8 cellular contexts compared by ENCODE assay signal in genomic region chr16:87490799-87491521, GRCh38. TPM values are rescaled to one million over a fixed set of nuclear protein-coding genes. Genes with fewer than 3 reads are reported as not detected.
DNase-seq lines count a peak whose midpoint lies in the region; TF ChIP-seq lines count a peak whose summit lies in the region.
"Not testable (repeated sequence)": the region's sequence is repeated elsewhere in the genome, so short reads cannot be mapped to it uniquely, and the experiment has no call there.

No MANE protein-coding gene starts in this region.

- not testable (repeated sequence) for H3K9me3 Mint-ChIP-seq in HFFc6; T-helper 2 cell treated with Interferon-gamma antibody and Interleukin-4, amounts not matched to agents 5 μg/mL and 100 μg/mL, for 36 hours; dendritic cell treated with granulocyte-macrophage colony-stimulating factor and Interleukin-4, amounts not matched to agents 40 ng/mL and 50 ng/mL, for 4 days

- H3K4me3 Mint-ChIP-seq in HFFc6: peak overlapping the region; percentile 84
- peak overlapping the region; percentile 76 for H3K4me3 Mint-ChIP-seq in T-helper 2 cell treated with Interferon-gamma antibody and Interleukin-4, amounts not matched to agents 5 μg/mL and 100 μg/mL, for 36 hours
- peak overlapping the region; percentile 80 for H3K4me3 Mint-ChIP-seq in dendritic cell treated with granulocyte-macrophage colony-stimulating factor and Interleukin-4, amounts not matched to agents 40 ng/mL and 50 ng/mL, for 4 days

- H3K9me3 ChIP-seq in iPS-18a (ENCODE audit: control insufficient read depth, low read depth, low read length); osteoblast (ENCODE audit: low read depth, low read length): not testable (repeated sequence)

- H3K4me2 ChIP-seq in osteoblast (ENCODE audit: insufficient read depth, low read length): peak overlapping the region; percentile 79

- not testable (repeated sequence) for H3K9ac ChIP-seq in iPS-18a (ENCODE audit: low read length)

- H3K79me2 ChIP-seq in osteoblast (ENCODE audit: insufficient read depth, low read length): peaks cover 59% of the 10 kb centered on the region

- peaks cover 61% of the 10 kb centered on the region for H3K4me1 Mint-ChIP-seq in HFFc6 (ENCODE audit: low read depth)
- peaks cover 50% of the 10 kb centered on the region for H3K4me1 Mint-ChIP-seq in T-helper 2 cell treated with Interferon-gamma antibody and Interleukin-4, amounts not matched to agents 5 μg/mL and 100 μg/mL, for 36 hours (ENCODE audit: low read depth)
- peaks cover 58% of the 10 kb centered on the region for H3K4me1 Mint-ChIP-seq in dendritic cell treated with granulocyte-macrophage colony-stimulating factor and Interleukin-4, amounts not matched to agents 40 ng/mL and 50 ng/mL, for 4 days (ENCODE audit: low read depth)

- not testable (repeated sequence) for H3K27me3 Mint-ChIP-seq in HFFc6 (ENCODE audit: insufficient read depth)
- peaks cover 31% of the 10 kb centered on the region for H3K27me3 Mint-ChIP-seq in T-helper 2 cell treated with Interferon-gamma antibody and Interleukin-4, amounts not matched to agents 5 μg/mL and 100 μg/mL, for 36 hours (ENCODE audit: low read depth)
- H3K27me3 Mint-ChIP-seq in dendritic cell treated with granulocyte-macrophage colony-stimulating factor and Interleukin-4, amounts not matched to agents 40 ng/mL and 50 ng/mL, for 4 days: peaks cover 42% of the 10 kb centered on the region

- TF ChIP-seq CTCF in HFFc6 (IDR thresholded peaks at IDR 0.05); osteoblast (IDR thresholded peaks at IDR 0.05; ENCODE audit: extremely low read depth, low read depth, low read length): not testable (repeated sequence)

- not testable (repeated sequence) for H2AFZ ChIP-seq in osteoblast (ENCODE audit: low read length)

- not testable (repeated sequence) for H3K36me3 ChIP-seq in iPS-18a (ENCODE audit: control insufficient read depth, low read depth, low read length); osteoblast (ENCODE audit: insufficient read depth, low read length)

- H3K27me3 ChIP-seq in iPS-18a (ENCODE audit: control insufficient read depth, insufficient read depth, low read length); osteoblast (ENCODE audit: insufficient read depth, low read length): not testable (repeated sequence)

- peak overlapping the region; percentile 62 for H3K27ac Mint-ChIP-seq in HFFc6
- peak overlapping the region; percentile 63 for H3K27ac Mint-ChIP-seq in T-helper 2 cell treated with Interferon-gamma antibody and Interleukin-4, amounts not matched to agents 5 μg/mL and 100 μg/mL, for 36 hours
- peak overlapping the region; percentile 71 for H3K27ac Mint-ChIP-seq in dendritic cell treated with granulocyte-macrophage colony-stimulating factor and Interleukin-4, amounts not matched to agents 40 ng/mL and 50 ng/mL, for 4 days

- not testable (repeated sequence) for H3K36me3 Mint-ChIP-seq in HFFc6 (ENCODE audit: low read depth); T-helper 2 cell treated with Interferon-gamma antibody and Interleukin-4, amounts not matched to agents 5 μg/mL and 100 μg/mL, for 36 hours (ENCODE audit: low read depth)
- peaks cover 15% of the 10 kb centered on the region for H3K36me3 Mint-ChIP-seq in dendritic cell treated with granulocyte-macrophage colony-stimulating factor and Interleukin-4, amounts not matched to agents 40 ng/mL and 50 ng/mL, for 4 days (ENCODE audit: low read depth)

- peaks cover 11% of the 10 kb centered on the region for H3K4me1 ChIP-seq in iPS-18a (ENCODE audit: control insufficient read depth, low read depth, low read length)
- H3K4me1 ChIP-seq in osteoblast (ENCODE audit: insufficient read depth, low read length): peaks cover 31% of the 10 kb centered on the region

- intact Hi-C loops in dendritic cell treated with granulocyte-macrophage colony-stimulating factor and Interleukin-4, amounts not matched to agents 40 ng/mL and 50 ng/mL, for 4 days (cut with micrococcal nuclease): not testable (repeated sequence)

- H3K4me3 ChIP-seq in iPS-18a (ENCODE audit: low read length): peak overlapping the region; percentile 52
- peak overlapping the region; percentile 72 for H3K4me3 ChIP-seq in osteoblast (ENCODE audit: insufficient read depth, low read length)

- not testable (repeated sequence) for H3K27ac ChIP-seq in iPS-18a (ENCODE audit: low read length)
- H3K27ac ChIP-seq in osteoblast (ENCODE audit: low read depth, low read length): peak overlapping the region; percentile 13

- DNase-seq in 8988T (peak; percentile 66), activated T-helper 1 cell treated with Interleukin-2 at 50 U/mL for 16 hours (ENCODE audit: low read depth) (peak; percentile 26), osteoblast (ENCODE audit: insufficient read length, low spot score, missing footprints) (peak; percentile 85)
- not testable (repeated sequence) for DNase-seq in HFFc6
- peak; percentile 49 for DNase-seq in T-helper 2 cell treated with Interferon-gamma antibody and Interleukin-4, amounts not matched to agents 5 μg/mL and 100 μg/mL, for 36 hours (ENCODE audit: low spot score)
- peak in 2 of 3 donors; percentile 42 to 52 for DNase-seq in stimulated activated CD4-positive, alpha-beta T cell treated with anti-CD3 and anti-CD28 coated beads, TNF-alpha, amount 100 ng/mL, for 48 hours (ENCODE audit: low read depth in 3 of 3)

- peaks cover 46% of the 10 kb centered on the region for H4K20me1 ChIP-seq in osteoblast (ENCODE audit: insufficient read depth, low read length)

RNA-seq across cellular contexts. Expression of gene ZCCHC14, which starts 1.9 kb away (rescaled TPM):
- 10 to 100 TPM; 10.6 to 13.7 (median 13.3) TPM for total RNA-seq in HFFc6 (2021; fragmentation: NEBNext Ultra II Directional; extraction: Animal tissue kit (Norgen Biotek cat#: 25700))
- total RNA-seq in osteoblast: 36.9 and 41.8 TPM in 2 replicates
